21 cellular contexts compared by ENCODE assay signal in the genomic region with DNA sequence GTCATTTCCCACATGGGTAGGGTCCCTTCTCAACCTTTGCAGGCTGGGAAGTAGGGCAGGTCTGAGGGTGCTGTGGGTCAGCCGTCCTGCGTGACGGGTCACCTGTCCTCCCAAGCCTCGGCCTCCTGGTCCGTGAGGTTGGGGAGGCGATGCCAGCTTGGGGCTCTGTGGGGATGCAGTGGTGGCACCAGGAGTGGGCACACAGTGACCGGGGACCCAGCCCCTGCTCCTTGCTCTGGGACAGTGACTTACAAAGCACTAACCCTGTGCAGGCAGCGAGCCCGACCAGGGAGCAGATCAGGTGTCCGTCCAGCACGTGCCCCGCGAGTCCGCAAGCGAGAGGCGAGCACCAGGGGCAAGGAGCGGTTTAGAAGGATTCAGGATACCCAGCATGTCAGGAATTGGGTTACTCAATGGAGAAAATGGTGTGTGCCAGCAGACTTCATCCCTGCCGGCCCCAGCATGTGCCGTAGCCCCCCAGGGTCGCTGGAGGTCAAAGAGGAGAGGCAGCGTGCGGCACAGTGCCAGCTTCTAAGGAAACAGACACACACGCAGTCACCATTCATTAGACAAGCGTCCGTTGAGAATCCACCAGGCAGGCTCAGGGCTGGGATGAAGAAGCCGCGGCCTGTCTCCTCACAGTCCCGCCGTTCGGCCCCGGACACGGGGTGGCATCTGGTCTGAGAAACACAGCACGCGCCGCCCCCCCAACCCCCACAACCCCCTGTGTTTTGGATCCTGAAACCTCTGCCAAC. TPM values are rescaled to one million over a fixed set of nuclear protein-coding genes. Genes with fewer than 3 reads are reported as not detected.
A peak's percentile ranks its signal among the peaks of the same experiment; 100 is the strongest.
DNase-seq lines count a peak whose midpoint lies in the region; ATAC-seq, FAIRE-seq and TF ChIP-seq lines count a peak whose summit lies in the region.
"Had no signal": no experiment of that assay in that cellular context is flagged by ENCODE, and none has a peak within 500 bp of the region (broad histone marks: within the 10 kb centered on the region; RNA-seq: fewer than 3 reads in every experiment).

No MANE protein-coding gene starts in this region.

- no peak overlapping the region for H3K27ac ChIP-seq in right atrium auricular region
- H3K27ac ChIP-seq in heart left ventricle, result no peak overlapping the region
- H3K27ac ChIP-seq in HepG2 (ENCODE audit: extremely low read length, insufficient read depth, low read length), result peak overlapping the region; percentile 80
- H3K27ac ChIP-seq in SJCRH30, result no peak overlapping the region
- H3K27ac ChIP-seq: vagina had no signal

- CTCF ChIA-PET in HepG2 (lab: Yijun Ruan, JAX; ENCODE audit: low intra/inter-chr PET ratio, low total read pairs), result no interaction called here

- peak overlapping the region; percentile 76 for H3K9ac ChIP-seq in HepG2 (ENCODE audit: insufficient read depth, low read depth, low read length)

- TF ChIP-seq CTCF in right atrium auricular region (IDR thresholded peaks at IDR 0.05) (no peak), heart left ventricle (IDR thresholded peaks at IDR 0.05) (no peak), HepG2 (CRISPR knock-in tag; IDR thresholded peaks at IDR 0.05) (no peak)

- no peak overlapping the region for H2AFZ ChIP-seq in HepG2 (ENCODE audit: low read length)

- peak overlapping the region; percentile 64 for H3K4me2 ChIP-seq in HepG2 (ENCODE audit: low read depth, low read length)

- in situ Hi-C loops in HepG2 (cut with HindIII; ENCODE audit: extremely low pct_ligation_motif_present, low pct_unique_long_range_greater_than_20kb), result no loop called here

- ATAC-seq in heart left ventricle (no peak), SK-N-SH treated with all-trans-retinoic acid at 6 μM for 48 hours (peak; percentile 25; the same call in 2 of the 3 replicates), HepG2 (peak; percentile 9), HG02798 (IDR thresholded peaks at IDR 0.05; ENCODE audit: poor library complexity, unreplicated experiment) (no peak)
- ATAC-seq: K562, left colon had no signal

- DNase-seq in right atrium auricular region (ENCODE audit: low spot score), result peak; percentile 49
- no peak for DNase-seq in heart left ventricle
- DNase-seq in HepG2 (ENCODE audit: low spot score), result no peak
- no peak for DNase-seq in 8988T
- no peak for DNase-seq in SJCRH30
- no peak for DNase-seq in amniotic stem cell (lab: John Stamatoyannopoulos, UW)
- DNase-seq: activated CD4-positive, CD25-positive, alpha-beta regulatory T cell; activated T-cell treated with anti-CD3 and anti-CD28 coated beads for 4 hours; COR-L47; effector CD8-positive, alpha-beta T cell; GF-D8; left colon; NCI-H146; NCI-H526 had no signal

- FAIRE-seq in HepG2 (lab: Jason Lieb, UNC), result no peak
- FAIRE-seq: K562 had no signal

- TF ChIP-seq RAD21 in HepG2 (CRISPR knock-in tag; IDR thresholded peaks at IDR 0.05), result no peak

- H3K36me3 ChIP-seq in right atrium auricular region, result no peaks in the 10 kb centered on the region
- no peaks in the 10 kb centered on the region for H3K36me3 ChIP-seq in heart left ventricle
- no peaks in the 10 kb centered on the region for H3K36me3 ChIP-seq in HepG2 (replicated peaks in 1 of 2; ENCODE audit: control insufficient read depth in 1 of 2, insufficient read depth in 2 of 2, low read length in 2 of 2)
- no peaks in the 10 kb centered on the region for H3K36me3 ChIP-seq in SJCRH30
- H3K36me3 ChIP-seq: breast epithelium, vagina had no signal

- TF ChIP-seq EP300 in HepG2 (IDR thresholded peaks at IDR 0.05; ENCODE audit: low read depth in 2 of 2, low read length in 2 of 2), result no peak
- no peak for TF ChIP-seq EP300 in HepG2 (CRISPR knock-in tag; IDR thresholded peaks at IDR 0.05; ENCODE audit: borderline replicate concordance)

- H3K4me3 ChIP-seq in right atrium auricular region (no peak overlapping the region), heart left ventricle (no peak overlapping the region), HepG2 (replicated peaks in 1 of 3; ENCODE audit: insufficient read depth in 1 of 3, low read depth in 2 of 3, low read length in 3 of 3) (peak overlapping the region; percentile 47 to 62 (median 56); a peak in 5 of 6 replicates), SJCRH30 (no peak overlapping the region)
- H3K4me3 ChIP-seq: K562, vagina had no signal

- TF ChIP-seq POLR2A in heart left ventricle (IDR thresholded peaks at IDR 0.05) (no peak), HepG2 (IDR thresholded peaks at IDR 0.05; ENCODE audit: insufficient read depth in 1 of 2, low read depth in 2 of 2, low read length in 2 of 2) (no peak)

- H3K9me3 ChIP-seq in right atrium auricular region (no peaks in the 10 kb centered on the region), heart left ventricle (no peaks in the 10 kb centered on the region), HepG2 (ENCODE audit: low read length) (no peaks in the 10 kb centered on the region), SJCRH30 (replicated peaks) (no peaks in the 10 kb centered on the region)
- H3K9me3 ChIP-seq: breast epithelium, vagina had no signal

- H3K79me2 ChIP-seq in HepG2 (ENCODE audit: insufficient read depth, low read length), result peaks cover 2% of the 10 kb centered on the region

- POLR2A ChIA-PET in HepG2 (lab: Yijun Ruan, JAX), result interaction anchor here (1.0 to 6.1 kb wide), 9 partner anchors 21 to 227 kb away, joined by 3 to 60 read pairs (median 6); a partner anchor contains a TSS

- no peaks in the 10 kb centered on the region for H3K27me3 ChIP-seq in right atrium auricular region
- H3K27me3 ChIP-seq in heart left ventricle, result no peaks in the 10 kb centered on the region
- H3K27me3 ChIP-seq in HepG2 (ENCODE audit: control insufficient read depth in 1 of 2, insufficient read depth in 2 of 2, low read length in 2 of 2), result peaks cover 0 to 2% of the 10 kb centered on the region in 2 experiments; a peak in 2 of 5 replicates
- no peaks in the 10 kb centered on the region; the same call in 1 of the 2 replicates for H3K27me3 ChIP-seq in SJCRH30
- H3K27me3 ChIP-seq: breast epithelium, vagina had no signal

- H4K20me1 ChIP-seq in HepG2 (ENCODE audit: insufficient read depth, low read length), result no peaks in the 10 kb centered on the region

- WGBS in heart left ventricle, 4 donors, result 82 to 95% (median 89%) methylated on average over 29 to 35 of the region's 35 CpGs
- 87% methylated on average over 32 of the region's 35 CpGs for WGBS in HepG2 (ENCODE audit: low lambda C conversion rate)

- BruUV-seq in HepG2 (replicated peaks; lab: Mats Ljungman, UMichigan), result no TSS peak

- H3K4me1 ChIP-seq in right atrium auricular region (no peaks in the 10 kb centered on the region), heart left ventricle (no peaks in the 10 kb centered on the region), HepG2 (ENCODE audit: insufficient read depth, low read length) (peaks cover 67% of the 10 kb centered on the region), SJCRH30 (no peaks in the 10 kb centered on the region)
- H3K4me1 ChIP-seq: breast epithelium, vagina had no signal

- intact Hi-C loops in heart left ventricle (cut with DNase I), result no loop called here
- intact Hi-C loops in HepG2 (cut with micrococcal nuclease; ENCODE audit: unreplicated experiment), result no loop called here

RNA-seq across cellular contexts. Expression of a gene that starts 11.6 kb away (rescaled TPM):
- total RNA-seq in right atrium auricular region, result 10 to 100 TPM; 27.8 to 56.6 TPM
- 1 to 10 TPM; 2.3 to 9.9 (median 2.9) TPM for total RNA-seq in heart left ventricle
- 10 to 100 TPM in 1 of 2 donors, 1 to 10 TPM in 1; 8.8 to 12.5 TPM for polyA plus RNA-seq in heart left ventricle
- total RNA-seq in HepG2 (2016; rRNA removed; fragmentation: Illumina TruSeq; extraction: Trizol), result 2.5 and 3.0 TPM in 2 replicates
- 1.2 and 1.9 TPM in 2 replicates for total RNA-seq in HepG2 (2016; cell fraction: cytosol; rRNA removed; fragmentation: Illumina TruSeq; extraction: Trizol; ENCODE audit: low read depth)
- 2.5 and 3.0 TPM in 2 replicates for total RNA-seq in HepG2 (2016; cell fraction: insoluble cytoplasmic fraction; rRNA removed; fragmentation: Illumina TruSeq; extraction: Trizol)
- 2.2 and 2.3 TPM in 2 replicates for total RNA-seq in HepG2 (2016; cell fraction: membrane; rRNA removed; fragmentation: Illumina TruSeq; extraction: Trizol)
- total RNA-seq in HepG2 (2016; cell fraction: nucleus; rRNA removed; fragmentation: Illumina TruSeq; extraction: Trizol), result 2.7 and 3.4 TPM in 2 replicates
- polyA plus RNA-seq in HepG2 (2011; rRNA removed), result 1.5 and 2.6 TPM in 2 replicates
- polyA plus RNA-seq in HepG2 (2011; cell fraction: cytosol; rRNA removed), result 2.8 TPM in 2 replicates
- polyA plus RNA-seq in HepG2 (2011; cell fraction: nucleus; rRNA removed), result 4.0 and 4.6 TPM in 2 replicates
- 1.6 and 1.9 TPM in 2 replicates for polyA plus RNA-seq in HepG2 (2012)
- 0.71 and 0.78 TPM in 2 replicates for polyA plus RNA-seq in HepG2 (2016; cell fraction: cytosol; fragmentation: Illumina TruSeq; extraction: Trizol; ENCODE audit: low read depth)
- polyA plus RNA-seq in HepG2 (2016; cell fraction: insoluble cytoplasmic fraction; fragmentation: Illumina TruSeq; extraction: Trizol; ENCODE audit: low read depth), result 2.0 and 3.6 TPM in 2 replicates
- 1.5 TPM in 2 replicates for polyA plus RNA-seq in HepG2 (2016; cell fraction: membrane; fragmentation: Illumina TruSeq; extraction: Trizol; ENCODE audit: low read depth)
- 5.0 and 5.6 TPM in 2 replicates for polyA plus RNA-seq in HepG2 (2016; cell fraction: nucleus; fragmentation: Illumina TruSeq; extraction: Trizol; ENCODE audit: insufficient read depth, low read depth)
- polyA minus RNA-seq in HepG2 (2011; rRNA and poly(A)+ RNA removed; ENCODE audit: low replicate concordance), result 1.8 TPM in 1 of 2 replicates, not detected in the other
- 0.69 and 1.3 TPM in 2 replicates for polyA minus RNA-seq in HepG2 (2011; cell fraction: cytosol; rRNA and poly(A)+ RNA removed)
- 2.6 and 2.8 TPM in 2 replicates for polyA minus RNA-seq in HepG2 (2011; cell fraction: nucleus; rRNA and poly(A)+ RNA removed)
- 0.20 and 0.51 TPM in 2 replicates for total RNA-seq in SJCRH30 (2014; rRNA removed; shearing (Covaris generic))
- total RNA-seq: myocyte, progenitor cell of endocrine pancreas, vagina had no signal

RNA-seq across cellular contexts. Expression of a gene that starts 31.5 kb away (rescaled TPM):
- total RNA-seq in right atrium auricular region (1,000 to 10,000 TPM; 1,479 to 1,487 TPM), heart left ventricle (1,000 to 10,000 TPM in 1 of 9 donors, 100 to 1,000 TPM in 8; 407 to 1,112 (median 628) TPM), HepG2 (2016; rRNA removed; fragmentation: Illumina TruSeq; extraction: Trizol) (3,686 and 4,415 TPM in 2 replicates)
- polyA plus RNA-seq in heart left ventricle (1,000 to 10,000 TPM; 1,474 to 1,813 TPM), HepG2 (2011; rRNA removed) (3,283 and 4,040 TPM in 2 replicates)
- 5,456 and 6,100 TPM in 2 replicates for total RNA-seq in HepG2 (2016; cell fraction: cytosol; rRNA removed; fragmentation: Illumina TruSeq; extraction: Trizol; ENCODE audit: low read depth)
- total RNA-seq in HepG2 (2016; cell fraction: insoluble cytoplasmic fraction; rRNA removed; fragmentation: Illumina TruSeq; extraction: Trizol), result 3,753 and 4,559 TPM in 2 replicates
- total RNA-seq in HepG2 (2016; cell fraction: membrane; rRNA removed; fragmentation: Illumina TruSeq; extraction: Trizol), result 7,013 and 7,026 TPM in 2 replicates
- total RNA-seq in HepG2 (2016; cell fraction: nucleus; rRNA removed; fragmentation: Illumina TruSeq; extraction: Trizol), result 1,357 and 1,550 TPM in 2 replicates
- 3,092 and 3,668 TPM in 2 replicates for polyA plus RNA-seq in HepG2 (2011; cell fraction: cytosol; rRNA removed)
- polyA plus RNA-seq in HepG2 (2011; cell fraction: nucleus; rRNA removed), result 687 and 772 TPM in 2 replicates
- 3,723 and 4,459 TPM in 2 replicates for polyA plus RNA-seq in HepG2 (2012)
- 5,030 and 5,352 TPM in 2 replicates for polyA plus RNA-seq in HepG2 (2016; cell fraction: cytosol; fragmentation: Illumina TruSeq; extraction: Trizol; ENCODE audit: low read depth)
- polyA plus RNA-seq in HepG2 (2016; cell fraction: insoluble cytoplasmic fraction; fragmentation: Illumina TruSeq; extraction: Trizol; ENCODE audit: low read depth), result 4,110 and 4,812 TPM in 2 replicates
- polyA plus RNA-seq in HepG2 (2016; cell fraction: membrane; fragmentation: Illumina TruSeq; extraction: Trizol; ENCODE audit: low read depth), result 6,339 and 6,476 TPM in 2 replicates
- 2,377 and 2,486 TPM in 2 replicates for polyA plus RNA-seq in HepG2 (2016; cell fraction: nucleus; fragmentation: Illumina TruSeq; extraction: Trizol; ENCODE audit: insufficient read depth, low read depth)
- polyA minus RNA-seq in HepG2 (2011; rRNA and poly(A)+ RNA removed; ENCODE audit: low replicate concordance), result 217 and 248 TPM in 2 replicates
- 598 and 688 TPM in 2 replicates for polyA minus RNA-seq in HepG2 (2011; cell fraction: cytosol; rRNA and poly(A)+ RNA removed)
- polyA minus RNA-seq in HepG2 (2011; cell fraction: nucleus; rRNA and poly(A)+ RNA removed), result 243 and 285 TPM in 2 replicates
- total RNA-seq in SJCRH30 (2014; rRNA removed; shearing (Covaris generic)), result 3,864 and 4,028 TPM in 2 replicates

RNA-seq across cellular contexts. Expression of a gene that starts 48.4 kb away (rescaled TPM):
- 10 to 100 TPM; 16.9 to 18.6 TPM for total RNA-seq in right atrium auricular region
- total RNA-seq in heart left ventricle, result 10 to 100 TPM; 18.3 to 23.6 (median 20.0) TPM
- polyA plus RNA-seq in heart left ventricle, result 10 to 100 TPM; 12.8 to 31.4 TPM
- 57.2 and 57.4 TPM in 2 replicates for total RNA-seq in HepG2 (2016; rRNA removed; fragmentation: Illumina TruSeq; extraction: Trizol)
- 73.8 and 75.1 TPM in 2 replicates for total RNA-seq in HepG2 (2016; cell fraction: cytosol; rRNA removed; fragmentation: Illumina TruSeq; extraction: Trizol; ENCODE audit: low read depth)
- total RNA-seq in HepG2 (2016; cell fraction: insoluble cytoplasmic fraction; rRNA removed; fragmentation: Illumina TruSeq; extraction: Trizol), result 56.9 and 57.3 TPM in 2 replicates
- 90.4 and 92.3 TPM in 2 replicates for total RNA-seq in HepG2 (2016; cell fraction: membrane; rRNA removed; fragmentation: Illumina TruSeq; extraction: Trizol)
- total RNA-seq in HepG2 (2016; cell fraction: nucleus; rRNA removed; fragmentation: Illumina TruSeq; extraction: Trizol), result 37.2 and 39.3 TPM in 2 replicates
- 12.7 and 14.5 TPM in 2 replicates for polyA plus RNA-seq in HepG2 (2011; rRNA removed)
- polyA plus RNA-seq in HepG2 (2011; cell fraction: cytosol; rRNA removed), result 12.8 and 14.0 TPM in 2 replicates
- polyA plus RNA-seq in HepG2 (2011; cell fraction: nucleus; rRNA removed), result 10.4 and 11.6 TPM in 2 replicates
- polyA plus RNA-seq in HepG2 (2012), result 21.0 and 21.2 TPM in 2 replicates
- 75.3 and 82.0 TPM in 2 replicates for polyA plus RNA-seq in HepG2 (2016; cell fraction: cytosol; fragmentation: Illumina TruSeq; extraction: Trizol; ENCODE audit: low read depth)
- polyA plus RNA-seq in HepG2 (2016; cell fraction: insoluble cytoplasmic fraction; fragmentation: Illumina TruSeq; extraction: Trizol; ENCODE audit: low read depth), result 46.3 and 47.8 TPM in 2 replicates
- 68.9 and 69.5 TPM in 2 replicates for polyA plus RNA-seq in HepG2 (2016; cell fraction: membrane; fragmentation: Illumina TruSeq; extraction: Trizol; ENCODE audit: low read depth)
- 43.7 and 45.2 TPM in 2 replicates for polyA plus RNA-seq in HepG2 (2016; cell fraction: nucleus; fragmentation: Illumina TruSeq; extraction: Trizol; ENCODE audit: insufficient read depth, low read depth)
- polyA minus RNA-seq in HepG2 (2011; rRNA and poly(A)+ RNA removed; ENCODE audit: low replicate concordance), result 10.4 and 15.6 TPM in 2 replicates
- polyA minus RNA-seq in HepG2 (2011; cell fraction: cytosol; rRNA and poly(A)+ RNA removed), result 11.1 and 12.0 TPM in 2 replicates
- 17.3 and 19.1 TPM in 2 replicates for polyA minus RNA-seq in HepG2 (2011; cell fraction: nucleus; rRNA and poly(A)+ RNA removed)
- total RNA-seq in SJCRH30 (2014; rRNA removed; shearing (Covaris generic)), result 43.0 and 43.9 TPM in 2 replicates

RNA-seq across cellular contexts. Expression of a gene that starts 51.5 kb away (rescaled TPM):
- not detected for total RNA-seq in right atrium auricular region
- not detected for total RNA-seq in heart left ventricle
- not detected for polyA plus RNA-seq in heart left ventricle
- 0.11 TPM in 1 of 2 replicates, not detected in the other for total RNA-seq in HepG2 (2016; rRNA removed; fragmentation: Illumina TruSeq; extraction: Trizol)
- 0.20 TPM in 1 of 2 replicates, not detected in the other for total RNA-seq in HepG2 (2016; cell fraction: cytosol; rRNA removed; fragmentation: Illumina TruSeq; extraction: Trizol; ENCODE audit: low read depth)
- total RNA-seq in HepG2 (2016; cell fraction: insoluble cytoplasmic fraction; rRNA removed; fragmentation: Illumina TruSeq; extraction: Trizol), result 0.19 TPM in 1 of 2 replicates, not detected in the other
- 0.14 TPM in 1 of 2 replicates, not detected in the other for total RNA-seq in HepG2 (2016; cell fraction: membrane; rRNA removed; fragmentation: Illumina TruSeq; extraction: Trizol)
- total RNA-seq in HepG2 (2016; cell fraction: nucleus; rRNA removed; fragmentation: Illumina TruSeq; extraction: Trizol), result 0.25 and 0.43 TPM in 2 replicates
- polyA plus RNA-seq in HepG2 (2011; rRNA removed), result 0.04 and 0.08 TPM in 2 replicates
- polyA plus RNA-seq in HepG2 (2011; cell fraction: cytosol; rRNA removed), result 0.03 TPM in 1 of 2 replicates, not detected in the other
- polyA plus RNA-seq in HepG2 (2011; cell fraction: nucleus; rRNA removed), result 0.07 and 0.16 TPM in 2 replicates
- polyA plus RNA-seq in HepG2 (2012), result not detected in 2 replicates
- polyA plus RNA-seq in HepG2 (2016; cell fraction: cytosol; fragmentation: Illumina TruSeq; extraction: Trizol; ENCODE audit: low read depth), result not detected in 2 replicates
- 0.25 TPM in 1 of 2 replicates, not detected in the other for polyA plus RNA-seq in HepG2 (2016; cell fraction: insoluble cytoplasmic fraction; fragmentation: Illumina TruSeq; extraction: Trizol; ENCODE audit: low read depth)
- 0.08 TPM in 1 of 2 replicates, not detected in the other for polyA plus RNA-seq in HepG2 (2016; cell fraction: membrane; fragmentation: Illumina TruSeq; extraction: Trizol; ENCODE audit: low read depth)
- polyA plus RNA-seq in HepG2 (2016; cell fraction: nucleus; fragmentation: Illumina TruSeq; extraction: Trizol; ENCODE audit: insufficient read depth, low read depth), result 0.92 and 1.3 TPM in 2 replicates
- polyA minus RNA-seq in HepG2 (2011; rRNA and poly(A)+ RNA removed; ENCODE audit: low replicate concordance), result not detected in 2 replicates
- polyA minus RNA-seq in HepG2 (2011; cell fraction: cytosol; rRNA and poly(A)+ RNA removed), result not detected in 2 replicates
- polyA minus RNA-seq in HepG2 (2011; cell fraction: nucleus; rRNA and poly(A)+ RNA removed), result 0.39 TPM in 1 of 2 replicates, not detected in the other
- total RNA-seq in SJCRH30 (2014; rRNA removed; shearing (Covaris generic)), result not detected in 2 replicates
- total RNA-seq: K562, left colon, myocyte, progenitor cell of endocrine pancreas, vagina had no signal
- polyA plus RNA-seq: K562 had no signal

Comparison
In these comparisons a context has a peak if more than half of its experiments do, and no peak if none do; other contexts are left out.
1. H3K4me3 ChIP-seq: peak in HepG2 (3 of 3); none in right atrium auricular region (0 of 2), heart left ventricle (0 of 12) and SJCRH30 (single experiment).
2. ATAC-seq: peak in SK-N-SH treated with all-trans-retinoic acid at 6 μM for 48 hours (single experiment) and HepG2 (single experiment); none in heart left ventricle (0 of 4) and HG02798 (single experiment).